In the genomic region with DNA sequence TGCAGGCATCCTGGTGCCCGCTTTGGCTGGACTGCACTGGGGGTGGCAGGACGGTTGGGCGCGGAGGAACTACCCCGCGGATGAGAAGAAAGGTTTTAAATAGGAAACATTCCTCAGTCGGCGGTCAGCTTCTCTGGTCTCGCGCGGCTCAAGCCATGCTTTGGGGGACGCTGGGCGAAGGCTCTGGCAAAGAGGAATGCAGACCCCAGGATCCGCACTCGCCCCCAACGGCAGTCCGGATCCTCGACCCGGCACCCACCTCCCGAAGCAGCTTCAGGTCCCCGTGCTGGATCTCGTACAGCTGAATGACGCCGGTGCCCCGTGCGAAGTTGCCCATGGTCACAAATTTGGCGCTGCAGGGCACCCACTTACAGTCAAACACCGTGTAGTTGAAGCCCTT, we compare ENCODE assay signal across 8 cellular contexts. TPM values are rescaled to one million over a fixed set of nuclear protein-coding genes. Genes with fewer than 3 reads are reported as not detected.
DNase-seq lines count a peak whose midpoint lies in the region; ATAC-seq and TF ChIP-seq lines count a peak whose summit lies in the region.

No MANE protein-coding gene starts in this region.

- TF ChIP-seq CTCF in fibroblast of pulmonary artery (IDR thresholded peaks at IDR 0.05; ENCODE audit: low read length, missing control alignments) (no peak), osteoblast (IDR thresholded peaks at IDR 0.05; ENCODE audit: extremely low read depth, low read depth, low read length) (no peak)

- no peaks in the 10 kb centered on the region for H3K9me3 ChIP-seq in osteoblast (ENCODE audit: low read depth, low read length)

- H4K20me1 ChIP-seq in osteoblast (ENCODE audit: insufficient read depth, low read length): peaks cover 2% of the 10 kb centered on the region

- peak; percentile 36 for ATAC-seq in GM18505 (IDR thresholded peaks at IDR 0.05; ENCODE audit: unreplicated experiment)
- ATAC-seq in HG02885 (IDR thresholded peaks at IDR 0.05; ENCODE audit: poor library complexity, unreplicated experiment): peak; percentile 29
- peak; percentile 61 for ATAC-seq in SK-N-SH treated with all-trans-retinoic acid at 6 μM for 48 hours

- no peak for TF ChIP-seq POLR2A in GM18505 (IDR thresholded peaks at IDR 0.05; ENCODE audit: borderline replicate concordance, extremely low read depth, insufficient read depth, insufficient read length)

- peak overlapping the region; percentile 96 for H3K4me3 ChIP-seq in fibroblast of pulmonary artery (replicated peaks; ENCODE audit: low read depth, low read length)
- peak overlapping the region; percentile 98 for H3K4me3 ChIP-seq in osteoblast (ENCODE audit: insufficient read depth, low read length)

- H3K27me3 ChIP-seq in osteoblast (ENCODE audit: insufficient read depth, low read length): no peaks in the 10 kb centered on the region

- H2AFZ ChIP-seq in osteoblast (ENCODE audit: low read length): peak overlapping the region; percentile 99

- peaks cover 19% of the 10 kb centered on the region for H3K4me1 ChIP-seq in osteoblast (ENCODE audit: insufficient read depth, low read length)

- H3K4me2 ChIP-seq in osteoblast (ENCODE audit: insufficient read depth, low read length): peak overlapping the region; percentile 99

- peak overlapping the region; percentile 98 for H3K27ac ChIP-seq in osteoblast (ENCODE audit: low read depth, low read length)

- peak; percentile 22 for DNase-seq in A172 (ENCODE audit: low spot score)
- DNase-seq in fibroblast of pulmonary artery (ENCODE audit: low read depth): no peak
- no peak for DNase-seq in osteoblast (ENCODE audit: insufficient read length, low spot score, missing footprints)
- no peak for DNase-seq in UCSD-AML1 (lab: John Stamatoyannopoulos, UW; ENCODE audit: unreplicated experiment)
- no peak for DNase-seq in NCI-H2029 (lab: John Stamatoyannopoulos, UW)

- H3K79me2 ChIP-seq in osteoblast (ENCODE audit: insufficient read depth, low read length): peaks cover 55% of the 10 kb centered on the region

- H3K36me3 ChIP-seq in osteoblast (ENCODE audit: insufficient read depth, low read length): peaks cover 25% of the 10 kb centered on the region

TF ChIP-seq in SK-N-SH treated with all-trans-retinoic acid at 6 μM for 48 hours, 23 proteins besides CTCF, POLR2A, EP300 and RAD21:
- TF ChIP-seq ZFP30 (CRISPR knock-in tag; IDR thresholded peaks at IDR 0.05) (no peak), ISL1 (CRISPR knock-in tag; IDR thresholded peaks at IDR 0.05) (no peak), ZNF8 (CRISPR knock-in tag; IDR thresholded peaks at IDR 0.05) (no peak), ZC3H10 (CRISPR knock-in tag; IDR thresholded peaks at IDR 0.05) (no peak), CSDC2 (CRISPR knock-in tag; IDR thresholded peaks at IDR 0.05) (no peak), ZFP3 (CRISPR knock-in tag; IDR thresholded peaks at IDR 0.05) (no peak), GLIS3 (CRISPR knock-in tag; IDR thresholded peaks at IDR 0.05) (no peak), SNAI2 (CRISPR knock-in tag; IDR thresholded peaks at IDR 0.05) (no peak), BACH2 (CRISPR knock-in tag; IDR thresholded peaks at IDR 0.05; ENCODE audit: borderline replicate concordance) (no peak), TCF4 (CRISPR knock-in tag; IDR thresholded peaks at IDR 0.05; ENCODE audit: borderline replicate concordance) (no peak), PPARA (CRISPR knock-in tag; IDR thresholded peaks at IDR 0.05; ENCODE audit: borderline replicate concordance) (no peak), RARB (CRISPR knock-in tag; IDR thresholded peaks at IDR 0.05) (no peak)
- TF ChIP-seq, protein P1, sequence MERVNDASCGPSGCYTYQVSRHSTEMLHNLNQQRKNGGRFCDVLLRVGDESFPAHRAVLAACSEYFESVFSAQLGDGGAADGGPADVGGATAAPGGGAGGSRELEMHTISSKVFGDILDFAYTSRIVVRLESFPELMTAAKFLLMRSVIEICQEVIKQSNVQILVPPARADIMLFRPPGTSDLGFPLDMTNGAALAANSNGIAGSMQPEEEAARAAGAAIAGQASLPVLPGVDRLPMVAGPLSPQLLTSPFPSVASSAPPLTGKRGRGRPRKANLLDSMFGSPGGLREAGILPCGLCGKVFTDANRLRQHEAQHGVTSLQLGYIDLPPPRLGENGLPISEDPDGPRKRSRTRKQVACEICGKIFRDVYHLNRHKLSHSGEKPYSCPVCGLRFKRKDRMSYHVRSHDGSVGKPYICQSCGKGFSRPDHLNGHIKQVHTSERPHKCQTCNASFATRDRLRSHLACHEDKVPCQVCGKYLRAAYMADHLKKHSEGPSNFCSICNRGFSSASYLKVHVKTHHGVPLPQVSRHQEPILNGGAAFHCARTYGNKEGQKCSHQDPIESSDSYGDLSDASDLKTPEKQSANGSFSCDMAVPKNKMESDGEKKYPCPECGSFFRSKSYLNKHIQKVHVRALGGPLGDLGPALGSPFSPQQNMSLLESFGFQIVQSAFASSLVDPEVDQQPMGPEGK (CRISPR knock-in tag; IDR thresholded peaks at IDR 0.05; ENCODE audit: borderline replicate concordance): no peak
- TF ChIP-seq, protein P2, sequence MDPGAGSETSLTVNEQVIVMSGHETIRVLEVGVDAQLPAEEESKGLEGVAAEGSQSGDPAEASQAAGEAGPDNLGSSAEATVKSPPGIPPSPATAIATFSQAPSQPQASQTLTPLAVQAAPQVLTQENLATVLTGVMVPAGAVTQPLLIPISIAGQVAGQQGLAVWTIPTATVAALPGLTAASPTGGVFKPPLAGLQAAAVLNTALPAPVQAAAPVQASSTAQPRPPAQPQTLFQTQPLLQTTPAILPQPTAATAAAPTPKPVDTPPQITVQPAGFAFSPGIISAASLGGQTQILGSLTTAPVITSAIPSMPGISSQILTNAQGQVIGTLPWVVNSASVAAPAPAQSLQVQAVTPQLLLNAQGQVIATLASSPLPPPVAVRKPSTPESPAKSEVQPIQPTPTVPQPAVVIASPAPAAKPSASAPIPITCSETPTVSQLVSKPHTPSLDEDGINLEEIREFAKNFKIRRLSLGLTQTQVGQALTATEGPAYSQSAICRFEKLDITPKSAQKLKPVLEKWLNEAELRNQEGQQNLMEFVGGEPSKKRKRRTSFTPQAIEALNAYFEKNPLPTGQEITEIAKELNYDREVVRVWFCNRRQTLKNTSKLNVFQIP (CRISPR knock-in tag; IDR thresholded peaks at IDR 0.05; ENCODE audit: borderline replicate concordance, low read depth): no peak

RNA-seq across cellular contexts. Expression of a gene that starts 0.7 kb away (rescaled TPM):
- 63.1 and 64.0 TPM in 2 replicates for total RNA-seq in A172 (2014; rRNA removed; shearing (Covaris generic))
- total RNA-seq in osteoblast: 10.5 and 15.0 TPM in 2 replicates
